ENCODE assay signal across 13 cellular contexts in the genomic region with DNA sequence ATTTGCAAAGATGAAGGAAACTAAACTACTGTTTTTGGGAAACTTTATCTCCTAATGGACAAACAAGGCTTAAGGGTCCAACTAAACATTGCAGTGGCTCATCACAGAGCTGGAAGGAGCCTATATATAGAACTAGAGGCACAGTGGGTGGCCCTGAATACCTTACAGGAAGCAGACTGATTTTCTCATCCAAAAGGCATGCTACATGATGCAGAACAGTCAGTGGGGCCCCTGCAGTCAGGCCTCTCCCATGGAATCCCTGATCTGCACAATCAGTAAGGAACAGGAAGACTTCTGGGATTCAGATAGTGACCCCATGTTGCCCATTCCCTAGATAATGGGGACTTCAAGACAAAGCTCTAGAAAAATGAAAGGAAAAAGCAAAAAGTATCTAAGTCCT. TPM values are rescaled to one million over a fixed set of nuclear protein-coding genes. Genes with fewer than 3 reads are reported as not detected.
DNase-seq lines count a peak whose midpoint lies in the region; ATAC-seq, FAIRE-seq and TF ChIP-seq lines count a peak whose summit lies in the region.
"Had no signal": no experiment of that assay in that cellular context is flagged by ENCODE, and none has a peak within 500 bp of the region (broad histone marks: within the 10 kb centered on the region; RNA-seq: fewer than 3 reads in every experiment).

No MANE protein-coding gene starts in this region.

- no peak for FAIRE-seq in HepG2 (lab: Jason Lieb, UNC)

- H3K9ac ChIP-seq in HepG2 (ENCODE audit: insufficient read depth, low read depth, low read length), result no peak overlapping the region

- peak; percentile 33 for DNase-seq in HepG2 (ENCODE audit: low spot score)
- DNase-seq in right lobe of liver, result no peak
- peak; percentile 59 for DNase-seq in RPMI7951 (ENCODE audit: low read depth)
- DNase-seq in fibroblast of gingiva (ENCODE audit: low read depth), result peak; percentile 24
- DNase-seq in type B pancreatic cell (ENCODE audit: extremely low spot score, unreplicated experiment), result no peak
- no peak for DNase-seq in CD1c-positive myeloid dendritic cell (ENCODE audit: extremely low spot score)
- DNase-seq in ascending aorta (ENCODE audit: low spot score in 2 of 2), result no peak
- no peak for DNase-seq in NCI-H774 (lab: John Stamatoyannopoulos, UW)
- DNase-seq: activated CD4-positive, CD25-positive, alpha-beta regulatory T cell treated with anti-CD3 and anti-CD28 coated beads, Interleukin-2, amount 50 U/mL, for 72 hours; DMS79; effector memory CD8-positive, alpha-beta T cell; NCI-H1694 had no signal

- no peaks in the 10 kb centered on the region for H4K20me1 ChIP-seq in HepG2 (ENCODE audit: insufficient read depth, low read length)

- peaks cover 24% of the 10 kb centered on the region for H3K36me3 Mint-ChIP-seq in type B pancreatic cell

- H3K27ac ChIP-seq in HepG2 (ENCODE audit: extremely low read length, insufficient read depth, low read length), result no peak overlapping the region
- no peak overlapping the region for H3K27ac ChIP-seq in right lobe of liver
- no peak overlapping the region for H3K27ac ChIP-seq in ascending aorta

- ATAC-seq in HepG2, result no peak; the same call in 2 of the 3 replicates
- ATAC-seq in right lobe of liver, result no peak
- ATAC-seq: effector memory CD8-positive, alpha-beta T cell; stimulated activated memory B cell treated with anti-CD40 and anti-IgM and Interleukin-4, amounts not matched to agents 10 μg/mL and 1 μg/mL and 100 μg/mL, for 72 hours had no signal

- H3K4me3 Mint-ChIP-seq in type B pancreatic cell, result peak overlapping the region; percentile 60
- H3K4me3 Mint-ChIP-seq: effector memory CD8-positive, alpha-beta T cell; stimulated activated memory B cell treated with anti-CD40 and anti-IgM and Interleukin-4, amounts not matched to agents 10 μg/mL and 1 μg/mL and 100 μg/mL, for 72 hours had no signal

- POLR2A ChIA-PET in HepG2 (lab: Yijun Ruan, JAX), result interaction anchor here (1.5 kb wide), 1 partner anchor 37 kb away, joined by 3 read pairs; a partner anchor contains a TSS

- H3K4me1 ChIP-seq in HepG2 (ENCODE audit: insufficient read depth, low read length) (peaks cover 42% of the 10 kb centered on the region), right lobe of liver (peaks cover 0 to 15% (median 3%) of the 10 kb centered on the region in 4 donors), ascending aorta (peaks cover 0 to 6% of the 10 kb centered on the region in 2 donors)

- TF ChIP-seq CTCF in HepG2 (CRISPR knock-in tag; IDR thresholded peaks at IDR 0.05) (no peak), right lobe of liver (IDR thresholded peaks at IDR 0.05) (no peak), type B pancreatic cell (conservative IDR thresholded peaks at IDR 0.05) (no peak), ascending aorta (IDR thresholded peaks at IDR 0.05) (no peak)

- H2AFZ ChIP-seq in HepG2 (ENCODE audit: low read length), result no peak overlapping the region

- intact Hi-C loops in HepG2 (cut with micrococcal nuclease; ENCODE audit: unreplicated experiment) (loop anchor here (5.0 kb wide), 1 partner anchor 35 kb away; a partner anchor contains a TSS), right lobe of liver (cut with DNase I) (no loop called here), ascending aorta (cut with DNase I) (loop anchor here (5.0 kb wide), 2 partner anchors 55 to 170 kb away; a partner anchor contains a TSS)

- in situ Hi-C loops in HepG2 (cut with HindIII; ENCODE audit: extremely low pct_ligation_motif_present, low pct_unique_long_range_greater_than_20kb), result no loop called here

- H3K36me3 ChIP-seq in HepG2 (replicated peaks in 1 of 2; ENCODE audit: control insufficient read depth in 1 of 2, insufficient read depth in 2 of 2, low read length in 2 of 2) (peaks cover 2 to 12% of the 10 kb centered on the region in 2 experiments), right lobe of liver (peaks cover 2 to 15% (median 5%) of the 10 kb centered on the region in 4 donors), ascending aorta (peaks cover 14 to 21% of the 10 kb centered on the region in 2 donors)

- CTCF ChIA-PET in HepG2 (lab: Yijun Ruan, JAX; ENCODE audit: low intra/inter-chr PET ratio, low total read pairs), result no interaction called here

- no peaks in the 10 kb centered on the region; a peak in 1 of 5 replicates for H3K27me3 ChIP-seq in HepG2 (ENCODE audit: control insufficient read depth in 1 of 2, insufficient read depth in 2 of 2, low read length in 2 of 2)
- no peaks in the 10 kb centered on the region for H3K27me3 ChIP-seq in right lobe of liver
- H3K27me3 ChIP-seq in ascending aorta, result no peaks in the 10 kb centered on the region

- TF ChIP-seq EP300 in HepG2 (IDR thresholded peaks at IDR 0.05; ENCODE audit: low read depth in 2 of 2, low read length in 2 of 2) (no peak), HepG2 (CRISPR knock-in tag; IDR thresholded peaks at IDR 0.05; ENCODE audit: borderline replicate concordance) (no peak)

- BruUV-seq in HepG2 (replicated peaks; lab: Mats Ljungman, UMichigan), result no TSS peak

- peak overlapping the region; percentile 77 for H3K4me2 ChIP-seq in HepG2 (ENCODE audit: low read depth, low read length)

- H3K4me3 ChIP-seq in HepG2 (replicated peaks in 1 of 3; ENCODE audit: insufficient read depth in 1 of 3, low read depth in 2 of 3, low read length in 3 of 3) (no peak overlapping the region), right lobe of liver (no peak overlapping the region), ascending aorta (no peak overlapping the region)

- peaks cover 25% of the 10 kb centered on the region for H3K4me1 Mint-ChIP-seq in type B pancreatic cell (ENCODE audit: unreplicated experiment)

- peak overlapping the region; percentile 66 for H3K27ac Mint-ChIP-seq in type B pancreatic cell
- H3K27ac Mint-ChIP-seq: stimulated activated memory B cell treated with anti-CD40 and anti-IgM and Interleukin-4, amounts not matched to agents 10 μg/mL and 1 μg/mL and 100 μg/mL, for 72 hours had no signal

- no peaks in the 10 kb centered on the region for H3K9me3 ChIP-seq in HepG2 (ENCODE audit: low read length)
- no peaks in the 10 kb centered on the region for H3K9me3 ChIP-seq in right lobe of liver
- H3K9me3 ChIP-seq in ascending aorta, result no peaks in the 10 kb centered on the region

- no peaks in the 10 kb centered on the region for H3K27me3 Mint-ChIP-seq in type B pancreatic cell
- H3K27me3 Mint-ChIP-seq: effector memory CD8-positive, alpha-beta T cell; stimulated activated memory B cell treated with anti-CD40 and anti-IgM and Interleukin-4, amounts not matched to agents 10 μg/mL and 1 μg/mL and 100 μg/mL, for 72 hours had no signal

- peaks cover 28% of the 10 kb centered on the region for H3K79me2 ChIP-seq in HepG2 (ENCODE audit: insufficient read depth, low read length)

- TF ChIP-seq POLR2A in HepG2 (IDR thresholded peaks at IDR 0.05; ENCODE audit: insufficient read depth in 1 of 2, low read depth in 2 of 2, low read length in 2 of 2), result no peak
- TF ChIP-seq POLR2A in right lobe of liver (IDR thresholded peaks at IDR 0.05), result no peak

- H3K9me3 Mint-ChIP-seq in type B pancreatic cell, result peaks cover 4% of the 10 kb centered on the region
- H3K9me3 Mint-ChIP-seq: effector memory CD8-positive, alpha-beta T cell; stimulated activated memory B cell treated with anti-CD40 and anti-IgM and Interleukin-4, amounts not matched to agents 10 μg/mL and 1 μg/mL and 100 μg/mL, for 72 hours had no signal

- no peak for TF ChIP-seq RAD21 in HepG2 (CRISPR knock-in tag; IDR thresholded peaks at IDR 0.05)

RNA-seq across cellular contexts. Expression of a gene that starts 1.9 kb away (rescaled TPM):
- total RNA-seq in HepG2 (2016; rRNA removed; fragmentation: Illumina TruSeq; extraction: Trizol) (25.6 and 38.6 TPM in 2 replicates), right lobe of liver (10 to 100 TPM in 2 of 6 experiments, 1 to 10 TPM in 4; 5.2 to 13.0 (median 7.8) TPM), type B pancreatic cell (ENCODE audit: low replicate concordance) (15.3 and 26.3 TPM in 2 replicates), ascending aorta (0.21 TPM)
- total RNA-seq in HepG2 (2016; cell fraction: cytosol; rRNA removed; fragmentation: Illumina TruSeq; extraction: Trizol; ENCODE audit: low read depth), result 5.4 and 7.8 TPM in 2 replicates
- 22.4 and 38.8 TPM in 2 replicates for total RNA-seq in HepG2 (2016; cell fraction: insoluble cytoplasmic fraction; rRNA removed; fragmentation: Illumina TruSeq; extraction: Trizol)
- total RNA-seq in HepG2 (2016; cell fraction: membrane; rRNA removed; fragmentation: Illumina TruSeq; extraction: Trizol), result 7.7 and 9.0 TPM in 2 replicates
- total RNA-seq in HepG2 (2016; cell fraction: nucleus; rRNA removed; fragmentation: Illumina TruSeq; extraction: Trizol), result 9.0 and 10.8 TPM in 2 replicates
- polyA plus RNA-seq in HepG2 (2011; rRNA removed), result 3.7 and 4.2 TPM in 2 replicates
- 1.4 and 3.0 TPM in 2 replicates for polyA plus RNA-seq in HepG2 (2011; cell fraction: cytosol; rRNA removed)
- 0.72 and 0.88 TPM in 2 replicates for polyA plus RNA-seq in HepG2 (2011; cell fraction: nucleus; rRNA removed)
- polyA plus RNA-seq in HepG2 (2012), result 15.8 and 20.3 TPM in 2 replicates
- 10.1 and 12.2 TPM in 2 replicates for polyA plus RNA-seq in HepG2 (2016; cell fraction: cytosol; fragmentation: Illumina TruSeq; extraction: Trizol; ENCODE audit: low read depth)
- 58.6 and 68.8 TPM in 2 replicates for polyA plus RNA-seq in HepG2 (2016; cell fraction: insoluble cytoplasmic fraction; fragmentation: Illumina TruSeq; extraction: Trizol; ENCODE audit: low read depth)
- polyA plus RNA-seq in HepG2 (2016; cell fraction: membrane; fragmentation: Illumina TruSeq; extraction: Trizol; ENCODE audit: low read depth), result 10.8 and 11.9 TPM in 2 replicates
- 21.3 and 22.5 TPM in 2 replicates for polyA plus RNA-seq in HepG2 (2016; cell fraction: nucleus; fragmentation: Illumina TruSeq; extraction: Trizol; ENCODE audit: insufficient read depth, low read depth)
- 1.2 and 2.7 TPM in 2 replicates for polyA minus RNA-seq in HepG2 (2011; rRNA and poly(A)+ RNA removed; ENCODE audit: low replicate concordance)
- polyA minus RNA-seq in HepG2 (2011; cell fraction: cytosol; rRNA and poly(A)+ RNA removed), result 0.97 and 1.2 TPM in 2 replicates
- polyA minus RNA-seq in HepG2 (2011; cell fraction: nucleus; rRNA and poly(A)+ RNA removed), result 4.4 and 4.6 TPM in 2 replicates
- total RNA-seq in RPMI7951 (2014; rRNA removed; shearing (Covaris generic)), result 5.9 and 9.7 TPM in 2 replicates

RNA-seq across cellular contexts. Expression of a gene that starts 37.4 kb away (rescaled TPM):
- total RNA-seq in HepG2 (2016; rRNA removed; fragmentation: Illumina TruSeq; extraction: Trizol) (42.7 and 60.5 TPM in 2 replicates), right lobe of liver (10 to 100 TPM; 72.3 to 88.9 (median 77.7) TPM), type B pancreatic cell (ENCODE audit: low replicate concordance) (37.4 and 43.1 TPM in 2 replicates), ascending aorta (114 TPM)
- 23.4 and 25.4 TPM in 2 replicates for total RNA-seq in HepG2 (2016; cell fraction: cytosol; rRNA removed; fragmentation: Illumina TruSeq; extraction: Trizol; ENCODE audit: low read depth)
- total RNA-seq in HepG2 (2016; cell fraction: insoluble cytoplasmic fraction; rRNA removed; fragmentation: Illumina TruSeq; extraction: Trizol), result 39.4 and 63.5 TPM in 2 replicates
- 26.8 and 31.2 TPM in 2 replicates for total RNA-seq in HepG2 (2016; cell fraction: membrane; rRNA removed; fragmentation: Illumina TruSeq; extraction: Trizol)
- total RNA-seq in HepG2 (2016; cell fraction: nucleus; rRNA removed; fragmentation: Illumina TruSeq; extraction: Trizol), result 49.6 and 63.4 TPM in 2 replicates
- polyA plus RNA-seq in HepG2 (2011; rRNA removed), result 50.6 and 67.7 TPM in 2 replicates
- polyA plus RNA-seq in HepG2 (2011; cell fraction: cytosol; rRNA removed), result 52.4 and 84.3 TPM in 2 replicates
- polyA plus RNA-seq in HepG2 (2011; cell fraction: nucleus; rRNA removed), result 13.8 and 20.7 TPM in 2 replicates
- polyA plus RNA-seq in HepG2 (2012), result 22.5 and 39.1 TPM in 2 replicates
- polyA plus RNA-seq in HepG2 (2016; cell fraction: cytosol; fragmentation: Illumina TruSeq; extraction: Trizol; ENCODE audit: low read depth), result 38.5 and 45.6 TPM in 2 replicates
- polyA plus RNA-seq in HepG2 (2016; cell fraction: insoluble cytoplasmic fraction; fragmentation: Illumina TruSeq; extraction: Trizol; ENCODE audit: low read depth), result 48.1 and 48.4 TPM in 2 replicates
- polyA plus RNA-seq in HepG2 (2016; cell fraction: membrane; fragmentation: Illumina TruSeq; extraction: Trizol; ENCODE audit: low read depth), result 37.2 and 37.7 TPM in 2 replicates
- 94.9 and 98.2 TPM in 2 replicates for polyA plus RNA-seq in HepG2 (2016; cell fraction: nucleus; fragmentation: Illumina TruSeq; extraction: Trizol; ENCODE audit: insufficient read depth, low read depth)
- polyA minus RNA-seq in HepG2 (2011; rRNA and poly(A)+ RNA removed; ENCODE audit: low replicate concordance), result 18.5 and 25.0 TPM in 2 replicates
- 21.6 and 27.0 TPM in 2 replicates for polyA minus RNA-seq in HepG2 (2011; cell fraction: cytosol; rRNA and poly(A)+ RNA removed)
- polyA minus RNA-seq in HepG2 (2011; cell fraction: nucleus; rRNA and poly(A)+ RNA removed), result 13.4 and 17.9 TPM in 2 replicates
- total RNA-seq in RPMI7951 (2014; rRNA removed; shearing (Covaris generic)), result 127 and 135 TPM in 2 replicates

RNA-seq across cellular contexts. Expression of a gene that starts 56.6 kb away (rescaled TPM):
- total RNA-seq in HepG2 (2016; rRNA removed; fragmentation: Illumina TruSeq; extraction: Trizol), result not detected in 2 replicates
- not detected in 2 replicates for total RNA-seq in HepG2 (2016; cell fraction: cytosol; rRNA removed; fragmentation: Illumina TruSeq; extraction: Trizol; ENCODE audit: low read depth)
- not detected in 2 replicates for total RNA-seq in HepG2 (2016; cell fraction: insoluble cytoplasmic fraction; rRNA removed; fragmentation: Illumina TruSeq; extraction: Trizol)
- not detected in 2 replicates for total RNA-seq in HepG2 (2016; cell fraction: membrane; rRNA removed; fragmentation: Illumina TruSeq; extraction: Trizol)
- not detected in 2 replicates for total RNA-seq in HepG2 (2016; cell fraction: nucleus; rRNA removed; fragmentation: Illumina TruSeq; extraction: Trizol)
- 0.01 TPM in 1 of 2 replicates, not detected in the other for polyA plus RNA-seq in HepG2 (2011; rRNA removed)
- polyA plus RNA-seq in HepG2 (2011; cell fraction: cytosol; rRNA removed), result 0.01 TPM in 1 of 2 replicates, not detected in the other
- polyA plus RNA-seq in HepG2 (2011; cell fraction: nucleus; rRNA removed), result not detected in 2 replicates
- not detected in 2 replicates for polyA plus RNA-seq in HepG2 (2012)
- polyA plus RNA-seq in HepG2 (2016; cell fraction: cytosol; fragmentation: Illumina TruSeq; extraction: Trizol; ENCODE audit: low read depth), result not detected in 2 replicates
- not detected in 2 replicates for polyA plus RNA-seq in HepG2 (2016; cell fraction: insoluble cytoplasmic fraction; fragmentation: Illumina TruSeq; extraction: Trizol; ENCODE audit: low read depth)
- not detected in 2 replicates for polyA plus RNA-seq in HepG2 (2016; cell fraction: membrane; fragmentation: Illumina TruSeq; extraction: Trizol; ENCODE audit: low read depth)
- polyA plus RNA-seq in HepG2 (2016; cell fraction: nucleus; fragmentation: Illumina TruSeq; extraction: Trizol; ENCODE audit: insufficient read depth, low read depth), result not detected in 2 replicates
- polyA minus RNA-seq in HepG2 (2011; rRNA and poly(A)+ RNA removed; ENCODE audit: low replicate concordance), result not detected in 2 replicates
- not detected in 2 replicates for polyA minus RNA-seq in HepG2 (2011; cell fraction: cytosol; rRNA and poly(A)+ RNA removed)
- under 0.01 TPM in 1 of 2 replicates, not detected in the other for polyA minus RNA-seq in HepG2 (2011; cell fraction: nucleus; rRNA and poly(A)+ RNA removed)
- total RNA-seq in right lobe of liver, result 1 to 10 TPM; 1.3 to 7.0 (median 3.5) TPM
- 3.5 and 4.8 TPM in 2 replicates for total RNA-seq in RPMI7951 (2014; rRNA removed; shearing (Covaris generic))
- 0.21 and 0.34 TPM in 2 replicates for total RNA-seq in type B pancreatic cell (ENCODE audit: low replicate concordance)
- total RNA-seq in ascending aorta, result 35.9 TPM

Comparison
In these comparisons a context has a peak if more than half of its experiments do, and no peak if none do; other contexts are left out.
1. DNase-seq: peak in HepG2 (single experiment), RPMI7951 (single experiment) and fibroblast of gingiva (single experiment); none in right lobe of liver (0 of 3), type B pancreatic cell (single experiment), CD1c-positive myeloid dendritic cell (single experiment), ascending aorta (0 of 2) and NCI-H774 (single experiment).
2. intact Hi-C loops: an anchor here in HepG2 (5.0 kb wide) and ascending aorta (5.0 kb wide); none called in right lobe of liver.